ENCODE assay signal across 17 cellular contexts in the genomic region with DNA sequence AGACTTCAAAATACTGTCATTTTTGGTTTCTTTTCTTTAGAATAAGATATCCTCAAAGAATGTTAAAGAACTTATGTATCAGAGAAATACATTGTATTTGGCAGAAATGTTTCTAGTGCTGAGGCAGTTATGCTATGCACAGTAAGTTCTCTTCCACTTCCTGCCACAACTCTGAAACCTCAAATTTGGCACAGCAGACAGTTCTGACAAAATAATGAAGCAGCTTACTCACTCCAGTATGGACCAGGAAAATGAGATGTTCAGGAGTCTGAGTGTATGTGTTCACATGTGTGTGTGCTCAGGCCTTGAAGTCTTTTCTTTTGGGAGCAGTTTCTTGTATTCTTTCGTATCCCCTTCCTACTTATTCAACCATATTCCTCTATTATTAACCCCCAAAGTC.
DNase-seq lines count a peak whose midpoint lies in the region; ATAC-seq, FAIRE-seq and TF ChIP-seq lines count a peak whose summit lies in the region.
"Had no signal": no experiment of that assay in that cellular context is flagged by ENCODE, and none has a peak within 500 bp of the region (broad histone marks: within the 10 kb centered on the region; RNA-seq: fewer than 3 reads in every experiment).

No MANE protein-coding gene starts in this region.

- H3K9me3 ChIP-seq in left ventricle myocardium inferior (replicated peaks): no peaks in the 10 kb centered on the region
- H3K9me3 ChIP-seq: pancreas, thyroid gland had no signal

- H3K36me3 Mint-ChIP-seq in activated T-helper 17 cell treated with anti-CD3 and anti-CD28 coated beads, Interleukin-2, amount 50 U/mL, for 72 hours (ENCODE audit: low read depth): no peaks in the 10 kb centered on the region
- H3K36me3 Mint-ChIP-seq: activated naive CD4-positive, alpha-beta T cell treated with anti-CD3 and anti-CD28 coated beads, Interleukin-2, amount 10 ng/mL, durations not matched to agents 7 days and 5 days had no signal

- no peaks in the 10 kb centered on the region for H3K27me3 ChIP-seq in left ventricle myocardium inferior (ENCODE audit: low read depth)
- H3K27me3 ChIP-seq: pancreas, thyroid gland had no signal

- H3K4me3 Mint-ChIP-seq in activated T-helper 17 cell treated with anti-CD3 and anti-CD28 coated beads, Interleukin-2, amount 50 U/mL, for 72 hours: no peak overlapping the region
- H3K4me3 Mint-ChIP-seq: activated naive CD4-positive, alpha-beta T cell treated with anti-CD3 and anti-CD28 coated beads, Interleukin-2, amount 10 ng/mL, durations not matched to agents 7 days and 5 days had no signal

- peaks cover 5% of the 10 kb centered on the region for H3K4me1 Mint-ChIP-seq in activated T-helper 17 cell treated with anti-CD3 and anti-CD28 coated beads, Interleukin-2, amount 50 U/mL, for 72 hours

- no peak overlapping the region for H3K27ac Mint-ChIP-seq in activated T-helper 17 cell treated with anti-CD3 and anti-CD28 coated beads, Interleukin-2, amount 50 U/mL, for 72 hours
- H3K27ac Mint-ChIP-seq: activated naive CD4-positive, alpha-beta T cell treated with anti-CD3 and anti-CD28 coated beads, Interleukin-2, amount 10 ng/mL, durations not matched to agents 7 days and 5 days had no signal

- FAIRE-seq in urothelium cell line (lab: Jason Lieb, UNC) (no peak), D721Med (lab: Jason Lieb, UNC) (no peak)
- FAIRE-seq: frontal cortex, GM12878, islet of Langerhans, pancreas had no signal

- ATAC-seq in activated T-helper 17 cell treated with anti-CD3 and anti-CD28 coated beads, Interleukin-2, amount 50 U/mL, for 72 hours (replicated peaks): peak; percentile 61
- ATAC-seq in HG02798 (IDR thresholded peaks at IDR 0.05; ENCODE audit: poor library complexity, unreplicated experiment): no peak
- ATAC-seq: GM12878 had no signal

- H3K27me3 Mint-ChIP-seq in activated T-helper 17 cell treated with anti-CD3 and anti-CD28 coated beads, Interleukin-2, amount 50 U/mL, for 72 hours: peaks cover 16% of the 10 kb centered on the region

- H3K4me3 ChIP-seq in left ventricle myocardium inferior: no peak overlapping the region
- H3K4me3 ChIP-seq in fibroblast of the aortic adventitia (ENCODE audit: low read depth, low read length): no peak overlapping the region
- H3K4me3 ChIP-seq: GM12878, pancreas, thyroid gland had no signal

- TF ChIP-seq CTCF in left ventricle myocardium inferior (IDR thresholded peaks at IDR 0.05; ENCODE audit: borderline replicate concordance): no peak
- no peak for TF ChIP-seq CTCF in fibroblast of the aortic adventitia (IDR thresholded peaks at IDR 0.05; ENCODE audit: insufficient read depth, low read length)
- no peak for TF ChIP-seq CTCF in D721Med (IDR thresholded peaks at IDR 0.05; ENCODE audit: insufficient read depth, missing control alignments)

- H3K4me1 ChIP-seq in left ventricle myocardium inferior: peaks cover 67% of the 10 kb centered on the region
- H3K4me1 ChIP-seq: pancreas had no signal

- peak overlapping the region; percentile 20 for H3K27ac ChIP-seq in left ventricle myocardium inferior (replicated peaks)
- H3K27ac ChIP-seq: pancreas, thyroid gland, VCaP had no signal

- H3K36me3 ChIP-seq in left ventricle myocardium inferior: no peaks in the 10 kb centered on the region
- H3K36me3 ChIP-seq: pancreas, thyroid gland had no signal

- intact Hi-C loops in left ventricle myocardium inferior (cut with micrococcal nuclease) (no loop called here), cardiac septum (cut with DNase I) (no loop called here)

- H3K9me3 Mint-ChIP-seq in activated T-helper 17 cell treated with anti-CD3 and anti-CD28 coated beads, Interleukin-2, amount 50 U/mL, for 72 hours: peaks cover 2% of the 10 kb centered on the region
- H3K9me3 Mint-ChIP-seq: activated naive CD4-positive, alpha-beta T cell treated with anti-CD3 and anti-CD28 coated beads, Interleukin-2, amount 10 ng/mL, durations not matched to agents 7 days and 5 days had no signal

- DNase-seq in left ventricle myocardium inferior (no peak), cardiac septum (ENCODE audit: low spot score) (no peak), fibroblast of the aortic adventitia (ENCODE audit: low read depth) (peak; percentile 59), urothelium cell line (ENCODE audit: low spot score) (peak; percentile 23), NCI-H1105 (lab: John Stamatoyannopoulos, UW) (no peak), D721Med (ENCODE audit: insufficient read length, low spot score) (no peak)
- DNase-seq: activated naive CD4-positive, alpha-beta T cell treated with anti-CD3 and anti-CD28 coated beads, Interleukin-2, amount 10 ng/mL, durations not matched to agents 7 days and 5 days; cortex of kidney; DMS153; pancreas; thyroid gland had no signal

Comparison
In these comparisons a context has a peak if more than half of its experiments do, and no peak if none do; other contexts are left out.
1. DNase-seq: peak in fibroblast of the aortic adventitia (single experiment) and urothelium cell line (single experiment); none in left ventricle myocardium inferior (single experiment), cardiac septum (single experiment), NCI-H1105 (single experiment) and D721Med (single experiment).